ENCODE assay signal across 8 cellular contexts in genomic region chr7:102426268-102427031, GRCh38. TPM values are rescaled to one million over a fixed set of nuclear protein-coding genes. Genes with fewer than 3 reads are reported as not detected.
A peak's percentile ranks its signal among the peaks of the same experiment; 100 is the strongest.
DNase-seq lines count a peak whose midpoint lies in the region; ATAC-seq and TF ChIP-seq lines count a peak whose summit lies in the region.

No MANE protein-coding gene starts in this region.

- H3K4me3 Mint-ChIP-seq in central memory CD8-positive, alpha-beta T cell: peak overlapping the region; percentile 80

- no peaks in the 10 kb centered on the region for H3K9me3 Mint-ChIP-seq in central memory CD8-positive, alpha-beta T cell

- peak; percentile 57 for ATAC-seq in GM18517 (IDR thresholded peaks at IDR 0.05; ENCODE audit: unreplicated experiment)
- peak; percentile 52 for ATAC-seq in HG02981 (IDR thresholded peaks at IDR 0.05; ENCODE audit: unreplicated experiment)
- ATAC-seq in central memory CD8-positive, alpha-beta T cell (replicated peaks; ENCODE audit: extremely low read depth, poor library complexity, severe bottlenecking): peak; percentile 82
- ATAC-seq in foreskin keratinocyte: no peak

- peak overlapping the region; percentile 100 for H3K27ac Mint-ChIP-seq in central memory CD8-positive, alpha-beta T cell (ENCODE audit: low read depth)

- no peaks in the 10 kb centered on the region for H3K4me1 ChIP-seq in foreskin keratinocyte

- no peaks in the 10 kb centered on the region for H3K27me3 Mint-ChIP-seq in central memory CD8-positive, alpha-beta T cell

- peaks cover 38% of the 10 kb centered on the region for H3K36me3 Mint-ChIP-seq in central memory CD8-positive, alpha-beta T cell (ENCODE audit: insufficient read depth)

- no peak overlapping the region for H3K27ac ChIP-seq in foreskin keratinocyte

- H3K27me3 ChIP-seq in foreskin keratinocyte: no peaks in the 10 kb centered on the region

- DNase-seq in T-helper 22 cell (ENCODE audit: low read depth) (peak; percentile 49), DMS153 treated with DMSO at 0.1 percent for 48 hours (lab: John Stamatoyannopoulos, UW; ENCODE audit: unreplicated experiment) (no peak), NCI-H345 treated with DMSO at 0.1 percent for 48 hours (lab: John Stamatoyannopoulos, UW; ENCODE audit: unreplicated experiment) (no peak), foreskin keratinocyte (no peak)
- DNase-seq in central memory CD8-positive, alpha-beta T cell (ENCODE audit: low spot score in 2 of 2): peak; percentile 30 to 51
- peak in 3 of 4 experiments; percentile 40 to 75 (median 64) for DNase-seq in stimulated activated CD4-positive, alpha-beta T cell treated with anti-CD3 and anti-CD28 coated beads, Interleukin-1b, Interleukin-23, amount 100 ng/mL, for 24 hours (ENCODE audit: low read depth in 4 of 4, low spot score in 1 of 4)

- peaks cover 53% of the 10 kb centered on the region for H3K4me1 Mint-ChIP-seq in central memory CD8-positive, alpha-beta T cell

- TF ChIP-seq CTCF in foreskin keratinocyte (conservative IDR thresholded peaks at IDR 0.05): no peak

RNA-seq across cellular contexts. Expression of gene ORAI2, which starts 6.9 kb away (rescaled TPM):
- total RNA-seq in foreskin keratinocyte: 5.6 and 7.5 TPM in 2 replicates
- 3.1 and 3.8 TPM in 2 replicates for polyA plus RNA-seq in foreskin keratinocyte

RNA-seq across cellular contexts. Expression of gene PRKRIP1, which starts 30.3 kb away (rescaled TPM):
- 14.2 and 14.5 TPM in 2 replicates for total RNA-seq in foreskin keratinocyte
- polyA plus RNA-seq in foreskin keratinocyte: 18.5 and 18.8 TPM in 2 replicates

RNA-seq across cellular contexts. Expression of gene ALKBH4, which starts 38.2 kb away (rescaled TPM):
- total RNA-seq in foreskin keratinocyte: 9.6 and 9.9 TPM in 2 replicates
- 11.8 and 12.2 TPM in 2 replicates for polyA plus RNA-seq in foreskin keratinocyte

RNA-seq across cellular contexts. Expression of gene LRWD1, which starts 38.3 kb away (rescaled TPM):
- total RNA-seq in foreskin keratinocyte: 23.3 and 25.0 TPM in 2 replicates
- polyA plus RNA-seq in foreskin keratinocyte: 22.1 and 24.7 TPM in 2 replicates

RNA-seq across cellular contexts. Expression of gene POLR2J, which starts 52.3 kb away (rescaled TPM):
- total RNA-seq in foreskin keratinocyte: 69.9 and 80.2 TPM in 2 replicates
- 114 and 126 TPM in 2 replicates for polyA plus RNA-seq in foreskin keratinocyte

Comparison
In these comparisons a context has a peak if more than half of its experiments do, and no peak if none do; other contexts are left out.
1. DNase-seq: peak in T-helper 22 cell (single experiment), central memory CD8-positive, alpha-beta T cell (2 of 2) and stimulated activated CD4-positive, alpha-beta T cell treated with anti-CD3 and anti-CD28 coated beads, Interleukin-1b, Interleukin-23, amount 100 ng/mL, for 24 hours (3 of 4); none in DMS153 treated with DMSO at 0.1 percent for 48 hours (single experiment), NCI-H345 treated with DMSO at 0.1 percent for 48 hours (single experiment) and foreskin keratinocyte (0 of 2).